In genomic region chr7:132783824-132784223, GRCh38 we compare ENCODE assay signal across 11 cellular contexts.
DNase-seq lines count a peak whose midpoint lies in the region; ATAC-seq and TF ChIP-seq lines count a peak whose summit lies in the region.
"Had no signal": no experiment of that assay in that cellular context is flagged by ENCODE, and none has a peak within 500 bp of the region (broad histone marks: within the 10 kb centered on the region; RNA-seq: fewer than 3 reads in every experiment).

No MANE protein-coding gene starts in this region.

- H3K36me3 ChIP-seq in mesendoderm (ENCODE audit: control insufficient read depth, insufficient read depth, low read length) (peaks cover 2% of the 10 kb centered on the region), OCI-LY7 (ENCODE audit: insufficient read depth, low read length) (peaks cover 18% of the 10 kb centered on the region; the same call in 1 of the 2 replicates), uterus (no peaks in the 10 kb centered on the region)

- no peak overlapping the region for H2AK5ac ChIP-seq in mesendoderm (ENCODE audit: low read length)

- H3K4me2 ChIP-seq in mesendoderm (ENCODE audit: low read length) (no peak overlapping the region), OCI-LY7 (ENCODE audit: low read length) (no peak overlapping the region)

- H2AFZ ChIP-seq in OCI-LY7 (ENCODE audit: low read length) = no peak overlapping the region

- no peaks in the 10 kb centered on the region for H3K79me1 ChIP-seq in mesendoderm (ENCODE audit: low read length)

- no peaks in the 10 kb centered on the region for H3K9me2 ChIP-seq in OCI-LY7 (ENCODE audit: insufficient read depth, low read length)

- TF ChIP-seq CTCF in astrocyte of the cerebellum (IDR thresholded peaks at IDR 0.05; ENCODE audit: low read depth, low read length, missing control alignments) (no peak), OCI-LY7 (conservative IDR thresholded peaks at IDR 0.05; ENCODE audit: low read length) (no peak), uterus (IDR thresholded peaks at IDR 0.05) (no peak)

- H3K27ac ChIP-seq in mesendoderm (ENCODE audit: low read depth, low read length) = no peak overlapping the region
- H3K27ac ChIP-seq in OCI-LY7 (ENCODE audit: low read depth, low read length, poor library complexity, severe bottlenecking) = no peak overlapping the region
- no peak overlapping the region for H3K27ac ChIP-seq in uterus

- no TSS peak for BruUV-seq in OCI-LY7 (replicated peaks; lab: Mats Ljungman, UMichigan)

- no peak overlapping the region for H3K23ac ChIP-seq in mesendoderm (ENCODE audit: low read length)

- no peak for TF ChIP-seq POLR2A in uterus (IDR thresholded peaks at IDR 0.05)

- H3K4me1 ChIP-seq in mesendoderm (ENCODE audit: control insufficient read depth, low read depth, low read length) (peaks cover 2% of the 10 kb centered on the region), OCI-LY7 (ENCODE audit: insufficient read depth, low read length, poor library complexity, severe bottlenecking) (peaks cover 13% of the 10 kb centered on the region), uterus (no peaks in the 10 kb centered on the region)

- no peak overlapping the region for H3K9ac ChIP-seq in mesendoderm (ENCODE audit: low read length)

- ATAC-seq in GM21825 (IDR thresholded peaks at IDR 0.05; ENCODE audit: unreplicated experiment) = no peak
- ATAC-seq: natural killer cell had no signal

- no peak overlapping the region for H3K56ac ChIP-seq in mesendoderm (ENCODE audit: low read length)

- H3K27me3 ChIP-seq in mesendoderm (ENCODE audit: insufficient read depth, low read length, poor library complexity) (no peaks in the 10 kb centered on the region), uterus (no peaks in the 10 kb centered on the region)

- no peak overlapping the region for H4K8ac ChIP-seq in mesendoderm (ENCODE audit: low read depth, low read length)

- H2BK15ac ChIP-seq in mesendoderm (replicated peaks; ENCODE audit: low read depth) = no peak overlapping the region

- H3K18ac ChIP-seq in mesendoderm (ENCODE audit: low read length) = no peak overlapping the region

- H2BK120ac ChIP-seq in mesendoderm (ENCODE audit: low read depth, low read length) = no peak overlapping the region

- POLR2A ChIA-PET in OCI-LY7 (lab: Charles Lee) = interaction anchor here (0.6 to 0.8 kb wide), 3 partner anchors 14 to 327 kb away, joined by 3 to 6 read pairs (median 3); no protein-coding TSS in a partner anchor

- no peak overlapping the region for H2BK5ac ChIP-seq in mesendoderm (ENCODE audit: low read length)

- H3K4me3 ChIP-seq in astrocyte of the cerebellum (ENCODE audit: low read depth, low read length) = no peak overlapping the region
- no peak overlapping the region for H3K4me3 ChIP-seq in mesendoderm (ENCODE audit: low read length)
- H3K4me3 ChIP-seq in OCI-LY7 (ENCODE audit: low read depth, low read length, poor library complexity, severe bottlenecking) = no peak overlapping the region
- no peak overlapping the region for H3K4me3 ChIP-seq in uterus

- intact Hi-C loops in OCI-LY7 (cut with micrococcal nuclease; ENCODE audit: unreplicated experiment) (no loop called here), uterus (cut with DNase I; ENCODE audit: low total_unique reads) (no loop called here)

- no peaks in the 10 kb centered on the region for H3K79me2 ChIP-seq in mesendoderm (ENCODE audit: control insufficient read depth, insufficient read depth, low read length)
- no peaks in the 10 kb centered on the region for H3K79me2 ChIP-seq in OCI-LY7 (ENCODE audit: insufficient read depth, low read depth, low read length)

- DNase-seq in Caki2 (ENCODE audit: low read depth) (peak; percentile 70), LHCN-M2 (ENCODE audit: low read depth) (peak; percentile 91), astrocyte of the cerebellum (ENCODE audit: low read depth) (peak; percentile 84), mesendoderm (peak; percentile 61), OCI-LY7 (ENCODE audit: low spot score) (no peak), SIG-M5 treated with dmso at 0.1 percent for 504 hours (lab: John Stamatoyannopoulos, UW; ENCODE audit: unreplicated experiment) (no peak), uterus (no peak)
- DNase-seq: activated CD8-positive, alpha-beta memory T cell treated with anti-CD3 and anti-CD28 coated beads for 24 hours; natural killer cell; NCI-H146 had no signal

- no peaks in the 10 kb centered on the region for H4K20me1 ChIP-seq in OCI-LY7 (ENCODE audit: insufficient read depth, low read length)

- H3K4ac ChIP-seq in mesendoderm (ENCODE audit: low read depth, low read length) = no peak overlapping the region

- H3K9me3 ChIP-seq in OCI-LY7 (ENCODE audit: low read length) = no peaks in the 10 kb centered on the region
- H3K9me3 ChIP-seq in uterus = no peaks in the 10 kb centered on the region

- no peak overlapping the region for H4K5ac ChIP-seq in mesendoderm (ENCODE audit: low read length)

- CTCF ChIA-PET in OCI-LY7 (lab: Charles Lee; ENCODE audit: unreplicated experiment) = no interaction called here

- WGBS in mesendoderm (ENCODE audit: extremely low coverage, insufficient coverage, low lambda C conversion rate) = no CpG with 5 or more reads among the region's 8 CpGs

- in situ Hi-C loops in Caki2 (cut with HindIII; ENCODE audit: low pct_unique_long_range_greater_than_20kb, low sequenced_read_pairs) (no loop called here), astrocyte of the cerebellum (cut with HindIII; ENCODE audit: low sequenced_read_pairs) (no loop called here)

Comparison
In these comparisons a context has a peak if more than half of its experiments do, and no peak if none do; other contexts are left out.
1. DNase-seq: peak in Caki2 (single experiment), LHCN-M2 (single experiment), astrocyte of the cerebellum (single experiment) and mesendoderm (single experiment); none in OCI-LY7 (single experiment), SIG-M5 treated with dmso at 0.1 percent for 504 hours (single experiment) and uterus (0 of 2).